ENCODE assay signal across 16 cellular contexts in the genomic region with DNA sequence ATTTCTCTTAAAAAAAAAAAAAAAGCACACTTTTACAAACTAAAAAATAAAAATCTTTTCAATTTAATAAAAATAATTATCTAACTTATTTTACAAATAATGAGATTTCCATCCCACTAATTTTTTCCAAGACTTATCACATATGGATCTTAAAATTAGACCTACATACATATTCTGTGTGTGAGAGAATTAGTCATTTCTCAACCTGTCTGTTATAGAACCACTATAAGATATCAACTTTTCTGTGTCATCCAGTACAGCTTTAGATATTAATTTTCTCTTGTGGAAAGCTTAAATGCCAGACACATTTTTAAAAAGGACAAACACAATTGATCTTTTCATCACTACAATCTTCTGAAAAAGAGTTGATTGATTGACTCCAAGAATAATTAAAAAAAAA. TPM values are rescaled to one million over a fixed set of nuclear protein-coding genes. Genes with fewer than 3 reads are reported as not detected.
A peak's percentile ranks its signal among the peaks of the same experiment; 100 is the strongest.
DNase-seq lines count a peak whose midpoint lies in the region; ATAC-seq, FAIRE-seq and TF ChIP-seq lines count a peak whose summit lies in the region.
"Had no signal": no experiment of that assay in that cellular context is flagged by ENCODE, and none has a peak within 500 bp of the region (broad histone marks: within the 10 kb centered on the region; RNA-seq: fewer than 3 reads in every experiment).

No MANE protein-coding gene starts in this region.

- no peaks in the 10 kb centered on the region; the same call in 1 of the 2 replicates for H3K36me3 ChIP-seq in PC-3 (ENCODE audit: low read depth, low read length)
- H3K36me3 ChIP-seq: HAP-1 had no signal

- POLR2A ChIA-PET in PC-3 (lab: Charles Lee; ENCODE audit: unreplicated experiment), result no interaction called here

- no peak overlapping the region for H2BK5ac ChIP-seq in H9 (ENCODE audit: insufficient read length, low read length)

- H3K23me2 ChIP-seq in H9 (ENCODE audit: insufficient read length, low read depth, low read length, poor library complexity, severe bottlenecking), result no peaks in the 10 kb centered on the region

- no peaks in the 10 kb centered on the region for H3F3A ChIP-seq in PC-3 (ENCODE audit: low read length, unreplicated experiment)

- H3K27me3 Mint-ChIP-seq in CD14-positive monocyte (ENCODE audit: low read depth in 3 of 3), result no peaks in the 10 kb centered on the region
- no peaks in the 10 kb centered on the region for H3K27me3 Mint-ChIP-seq in H9 (ENCODE audit: low read depth)

- H3K9me3 ChIP-seq in PC-3 (ENCODE audit: low read length), result no peaks in the 10 kb centered on the region
- H3K9me3 ChIP-seq in H9 (ENCODE audit: control insufficient read depth, low read depth, low read length), result no peaks in the 10 kb centered on the region
- H3K9me3 ChIP-seq: A549, HAP-1 had no signal

- no peak overlapping the region for H3K18ac ChIP-seq in H9 (ENCODE audit: insufficient read length, low read depth, low read length)

- H2AFZ ChIP-seq in PC-3 (ENCODE audit: low read length) (no peak overlapping the region), H9 (ENCODE audit: low read length) (no peak overlapping the region)

- peak overlapping the region; percentile 76; the same call in 1 of the 2 replicates for H3K4me2 ChIP-seq in PC-3 (ENCODE audit: low read length)
- no peak overlapping the region for H3K4me2 ChIP-seq in H9 (ENCODE audit: insufficient read depth, insufficient read length, low read length)
- H3K4me2 ChIP-seq: A549, KMS-11 had no signal

- no peak overlapping the region for H3K14ac ChIP-seq in H9 (ENCODE audit: insufficient read depth, low read length)

- no peaks in the 10 kb centered on the region for H3K79me1 ChIP-seq in H9 (ENCODE audit: insufficient read depth, low read depth, low read length, poor library complexity, severe bottlenecking)

- H3K9me3 Mint-ChIP-seq in CD14-positive monocyte (no peaks in the 10 kb centered on the region), H9 (no peaks in the 10 kb centered on the region)
- H3K9me3 Mint-ChIP-seq: CD8-positive, alpha-beta T cell had no signal

- H3K9me2 ChIP-seq in PC-3 (replicated peaks; ENCODE audit: low read length), result no peaks in the 10 kb centered on the region

- no peak overlapping the region for H2BK20ac ChIP-seq in H9 (ENCODE audit: low read depth, low read length, poor library complexity, severe bottlenecking)

- no peaks in the 10 kb centered on the region for H3K4me1 Mint-ChIP-seq in CD14-positive monocyte
- peaks cover 20 to 25% of the 10 kb centered on the region in 2 experiments for H3K4me1 Mint-ChIP-seq in H9

- H4K8ac ChIP-seq in H9 (replicated peaks; ENCODE audit: insufficient read length, low read depth, low read length), result no peak overlapping the region

- ATAC-seq in GM18502 (IDR thresholded peaks at IDR 0.05; ENCODE audit: poor library complexity, unreplicated experiment) (peak; percentile 48), PC-3 (no peak)
- ATAC-seq: CD8-positive, alpha-beta T cell had no signal

- intact Hi-C loops in PC-3 (cut with micrococcal nuclease) (no loop called here), CD14-positive monocyte (cut with micrococcal nuclease) (no loop called here)

- no peaks in the 10 kb centered on the region for H3K79me2 ChIP-seq in PC-3 (ENCODE audit: low read length)
- no peaks in the 10 kb centered on the region; the same call in 1 of the 2 replicates for H3K79me2 ChIP-seq in H9 (ENCODE audit: insufficient read depth, low read length)

- H3K4me3 Mint-ChIP-seq in CD14-positive monocyte, result no peak overlapping the region
- H3K4me3 Mint-ChIP-seq in H9, result no peak overlapping the region
- H3K4me3 Mint-ChIP-seq: CD8-positive, alpha-beta T cell had no signal

- H2BK12ac ChIP-seq in H9 (ENCODE audit: insufficient read length, low read depth, low read length), result no peak overlapping the region

- CTCF ChIA-PET in PC-3 (lab: Charles Lee), result no interaction called here

- H3K9ac ChIP-seq in PC-3 (ENCODE audit: low read length), result no peak overlapping the region
- no peak overlapping the region for H3K9ac ChIP-seq in H9 (ENCODE audit: extremely low read depth, insufficient read length, low read length)
- H3K9ac ChIP-seq: KMS-11 had no signal

- H4K5ac ChIP-seq in H9 (ENCODE audit: insufficient read length, low read depth, low read length), result no peak overlapping the region

- DNase-seq in PC-3, result no peak
- no peak for DNase-seq in SIG-M5 treated with dmso at 0.1 percent for 504 hours (lab: John Stamatoyannopoulos, UW; ENCODE audit: unreplicated experiment)
- no peak for DNase-seq in CD14-positive monocyte (ENCODE audit: low spot score)
- DNase-seq in H9, result no peak
- DNase-seq: AML-193; Calu3; CD8-positive, alpha-beta T cell; DMS79 treated with DMSO at 0.1 percent for 48 hours had no signal

- H3K27me3 ChIP-seq in PC-3 (ENCODE audit: low read length), result no peaks in the 10 kb centered on the region
- no peaks in the 10 kb centered on the region for H3K27me3 ChIP-seq in H9 (ENCODE audit: insufficient read depth, low read length)

- H4K20me1 ChIP-seq in PC-3 (ENCODE audit: low read length), result no peaks in the 10 kb centered on the region
- H4K20me1 ChIP-seq in H9 (ENCODE audit: control insufficient read depth, insufficient read depth, insufficient read length), result no peaks in the 10 kb centered on the region

- no peak overlapping the region for H3K4ac ChIP-seq in H9 (ENCODE audit: low read depth, low read length)

- H3K23ac ChIP-seq in H9 (ENCODE audit: insufficient read length, low read depth, low read length), result no peak overlapping the region

- H3K36me3 Mint-ChIP-seq in CD14-positive monocyte, result peaks cover 0 to 2% of the 10 kb centered on the region in 2 donors
- H3K36me3 Mint-ChIP-seq in H9 (ENCODE audit: insufficient read depth in 1 of 3, low read depth in 3 of 3), result peaks cover 2 to 24% (median 10%) of the 10 kb centered on the region in 3 experiments; a peak in 5 of 7 replicates
- H3K36me3 Mint-ChIP-seq: CD8-positive, alpha-beta T cell had no signal

- H3K4me3 ChIP-seq in PC-3 (ENCODE audit: low read length), result no peak overlapping the region
- H3K4me3 ChIP-seq: A549, HAP-1 had no signal

- H3K27ac Mint-ChIP-seq in CD14-positive monocyte, result no peak overlapping the region
- no peak overlapping the region for H3K27ac Mint-ChIP-seq in H9
- H3K27ac Mint-ChIP-seq: CD8-positive, alpha-beta T cell had no signal

- H2AK5ac ChIP-seq in H9 (ENCODE audit: insufficient read length, low read length), result no peak overlapping the region

- H4K91ac ChIP-seq in H9 (ENCODE audit: insufficient read length, low read depth, low read length), result no peak overlapping the region

- no peak overlapping the region for H3K27ac ChIP-seq in PC-3 (ENCODE audit: low read length)
- H3K27ac ChIP-seq in H9 (ENCODE audit: insufficient read length, low read depth, low read length), result no peak overlapping the region
- H3K27ac ChIP-seq: A549, KMS-11 had no signal

- no peak overlapping the region for H3T11ph ChIP-seq in H9 (ENCODE audit: low read length)

- no peak overlapping the region for H2BK120ac ChIP-seq in H9 (ENCODE audit: low read depth, low read length, poor library complexity, severe bottlenecking)

- no peak overlapping the region for H2BK15ac ChIP-seq in H9 (ENCODE audit: low read depth, low read length)

- BruUV-seq in PC-3 (replicated peaks; lab: Mats Ljungman, UMichigan), result no TSS peak

- H3K4me1 ChIP-seq in PC-3 (ENCODE audit: insufficient read depth, low read length) (peaks cover 28% of the 10 kb centered on the region), H9 (ENCODE audit: insufficient read depth, low read length) (peaks cover 9% of the 10 kb centered on the region; the same call in 1 of the 2 replicates)

- TF ChIP-seq CTCF in PC-3 (conservative IDR thresholded peaks at IDR 0.05; ENCODE audit: low read depth, low read length), result no peak
- no peak for TF ChIP-seq CTCF in CD14-positive monocyte (IDR thresholded peaks at IDR 0.05)
- no peak for TF ChIP-seq CTCF in H9 (conservative IDR thresholded peaks at IDR 0.05)

- FAIRE-seq in endometrium (lab: Jason Lieb, UNC), result peak; percentile 59
- FAIRE-seq: GM12891, GM18507, H1 had no signal

- no peak overlapping the region for H3K56ac ChIP-seq in H9 (ENCODE audit: insufficient read length, low read depth, low read length)

RNA-seq across cellular contexts. Expression of gene FANCL, which starts 38.1 kb away (rescaled TPM):
- total RNA-seq in PC-3 (2014; rRNA removed), result 18.0 and 18.3 TPM in 2 replicates
- 1 to 10 TPM; 2.2 to 2.5 TPM for polyA plus RNA-seq in CD14-positive monocyte
- total RNA-seq in H9 (2021), result 41.1 and 41.5 TPM in 2 replicates
